Comparison of ENCODE assay signal across 8 cellular contexts in genomic region chr1:89633745-89634625, GRCh38. TPM values are rescaled to one million over a fixed set of nuclear protein-coding genes. Genes with fewer than 3 reads are reported as not detected.
A peak's percentile ranks its signal among the peaks of the same experiment; 100 is the strongest.
DNase-seq lines count a peak whose midpoint lies in the region; ATAC-seq, FAIRE-seq and TF ChIP-seq lines count a peak whose summit lies in the region.

No MANE protein-coding gene starts in this region.

- TF ChIP-seq EP300 in HepG2 (IDR thresholded peaks at IDR 0.05; ENCODE audit: low read depth in 2 of 2, low read length in 2 of 2) (no peak), HepG2 (CRISPR knock-in tag; IDR thresholded peaks at IDR 0.05; ENCODE audit: borderline replicate concordance) (no peak)

- no peak overlapping the region for H3K9ac ChIP-seq in HepG2 (ENCODE audit: insufficient read depth, low read depth, low read length)

- TF ChIP-seq CTCF in HEK293 (tag by site-specific recombination; IDR thresholded peaks at IDR 0.05) = no peak
- no peak for TF ChIP-seq CTCF in Peyer's patch (IDR thresholded peaks at IDR 0.05)
- no peak for TF ChIP-seq CTCF in HepG2 (CRISPR knock-in tag; IDR thresholded peaks at IDR 0.05)

- H3K4me3 ChIP-seq in HEK293 (ENCODE audit: low read depth, low read length) = peak overlapping the region; percentile 91
- H3K4me3 ChIP-seq in Peyer's patch = peak overlapping the region; percentile 83 to 94 (median 91)
- peak overlapping the region; percentile 61 to 86 (median 61); a peak in 5 of 6 replicates for H3K4me3 ChIP-seq in HepG2 (replicated peaks in 1 of 3; ENCODE audit: insufficient read depth in 1 of 3, low read depth in 2 of 3, low read length in 3 of 3)

- in situ Hi-C loops in HepG2 (cut with HindIII; ENCODE audit: extremely low pct_ligation_motif_present, low pct_unique_long_range_greater_than_20kb) = no loop called here

- H3K36me3 ChIP-seq in HEK293 (ENCODE audit: control insufficient read depth in 2 of 2, insufficient read depth in 1 of 2, low read length in 2 of 2) (no peaks in the 10 kb centered on the region), Peyer's patch (no peaks in the 10 kb centered on the region), HepG2 (replicated peaks in 1 of 2; ENCODE audit: control insufficient read depth in 1 of 2, insufficient read depth in 2 of 2, low read length in 2 of 2) (no peaks in the 10 kb centered on the region)

- H3K27me3 ChIP-seq in Peyer's patch = no peaks in the 10 kb centered on the region
- H3K27me3 ChIP-seq in HepG2 (ENCODE audit: control insufficient read depth in 1 of 2, insufficient read depth in 2 of 2, low read length in 2 of 2) = peaks cover 0 to 45% of the 10 kb centered on the region in 2 experiments; a peak in 4 of 5 replicates

- H3K4me1 ChIP-seq in HEK293 (ENCODE audit: control insufficient read depth, insufficient read depth, low read length) (peaks cover 6% of the 10 kb centered on the region), Peyer's patch (peaks cover 0 to 12% (median 4%) of the 10 kb centered on the region in 4 donors), HepG2 (ENCODE audit: insufficient read depth, low read length) (peaks cover 21% of the 10 kb centered on the region)

- H4K20me1 ChIP-seq in HepG2 (ENCODE audit: insufficient read depth, low read length) = no peaks in the 10 kb centered on the region

- no peak overlapping the region for H2AFZ ChIP-seq in HepG2 (ENCODE audit: low read length)

- peak; percentile 8 for ATAC-seq in HepG2
- no peak for ATAC-seq in HG02610 (IDR thresholded peaks at IDR 0.05; ENCODE audit: unreplicated experiment)

- TF ChIP-seq RAD21 in HepG2 (CRISPR knock-in tag; IDR thresholded peaks at IDR 0.05) = no peak

- CTCF ChIA-PET in HEK293 (lab: Yijun Ruan, JAX) = interaction anchor here (1.0 to 4.7 kb wide), 4 partner anchors 10 to 130 kb away, joined by 3 to 33 read pairs (median 12); no protein-coding TSS in a partner anchor
- CTCF ChIA-PET in HepG2 (lab: Yijun Ruan, JAX; ENCODE audit: low intra/inter-chr PET ratio, low total read pairs) = no interaction called here

- POLR2A ChIA-PET in HEK293 (lab: Yijun Ruan, JAX) (interaction anchor here (0.9 kb wide), 1 partner anchor 86 kb away, joined by 3 read pairs; no protein-coding TSS in a partner anchor), HepG2 (lab: Yijun Ruan, JAX) (no interaction called here)

- peak overlapping the region; percentile 98 for H3K4me2 ChIP-seq in HepG2 (ENCODE audit: low read depth, low read length)

- 17% methylated on average over 23 of the region's 33 CpGs for WGBS in HepG2 (ENCODE audit: low lambda C conversion rate)

- no peaks in the 10 kb centered on the region for H3K79me2 ChIP-seq in HepG2 (ENCODE audit: insufficient read depth, low read length)

- H3K27ac ChIP-seq in HEK293 (ENCODE audit: extremely low read depth, low read depth, low read length) (peak overlapping the region; percentile 78; the same call in 1 of the 2 replicates), Peyer's patch (peak overlapping the region; percentile 79 to 93 (median 87)), caudate nucleus (ENCODE audit: low read depth, low read length) (peak overlapping the region; percentile 94), HepG2 (ENCODE audit: extremely low read length, insufficient read depth, low read length) (no peak overlapping the region)

- intact Hi-C loops in HepG2 (cut with micrococcal nuclease; ENCODE audit: unreplicated experiment) = loop anchor here (1.0 kb wide), 1 partner anchor 128 kb away; no protein-coding TSS in a partner anchor

- H3K9me3 ChIP-seq in HEK293 (ENCODE audit: control insufficient read depth, insufficient read depth, low read depth, low read length) (no peaks in the 10 kb centered on the region), Peyer's patch (no peaks in the 10 kb centered on the region), HepG2 (ENCODE audit: low read length) (no peaks in the 10 kb centered on the region)

- no TSS peak for BruUV-seq in HepG2 (replicated peaks; lab: Mats Ljungman, UMichigan)

- DNase-seq in DMS53 (lab: John Stamatoyannopoulos, UW) = peak; percentile 67
- peak in 2 of 3 donors; percentile 31 to 40 for DNase-seq in Peyer's patch
- peak in 13 of 61 donors; percentile 3 to 54 (median 44) for DNase-seq in caudate nucleus (lab: John Stamatoyannopoulos, UW)
- no peak for DNase-seq in HepG2 (ENCODE audit: low spot score)
- DNase-seq in stimulated activated naive CD4-positive, alpha-beta T cell treated with Interleukin-2 at 50 U/mL for 16 hours (lab: John Stamatoyannopoulos, UW) = peak; percentile 31
- no peak for DNase-seq in NCI-H1436 (lab: John Stamatoyannopoulos, UW)

- TF ChIP-seq POLR2A in Peyer's patch (IDR thresholded peaks at IDR 0.05) (no peak), HepG2 (IDR thresholded peaks at IDR 0.05; ENCODE audit: insufficient read depth in 1 of 2, low read depth in 2 of 2, low read length in 2 of 2) (no peak)

- FAIRE-seq in HepG2 (lab: Jason Lieb, UNC) = peak; percentile 4

TF ChIP-seq in HEK293, 187 proteins besides CTCF, POLR2A, EP300 and RAD21 (continues in another document):
- peak; percentile 43 for TF ChIP-seq ZFHX2 (tag by site-specific recombination; conservative IDR thresholded peaks at IDR 0.05)
- 0 out of 2 replicates have a peak, but pooled peaks have one; percentile 5 for TF ChIP-seq ZNF561 (tag by site-specific recombination; IDR thresholded peaks at IDR 0.05; ENCODE audit: borderline replicate concordance)
- TF ChIP-seq PRDM1 (tag by site-specific recombination; IDR thresholded peaks at IDR 0.05) = peak; percentile 47
- 0 out of 2 replicates have a peak, but pooled peaks have one; percentile 27 for TF ChIP-seq ZNF366 (tag by site-specific recombination; conservative IDR thresholded peaks at IDR 0.05)
- no peak for TF ChIP-seq BCL11A (tag by site-specific recombination; IDR thresholded peaks at IDR 0.05; ENCODE audit: low read depth)
- TF ChIP-seq ZNF10 (tag by site-specific recombination; IDR thresholded peaks at IDR 0.05) = no peak
- no peak for TF ChIP-seq ZNF274 (IDR thresholded peaks at IDR 0.05; ENCODE audit: low read length)
- TF ChIP-seq ZNF274 (tag by site-specific recombination; IDR thresholded peaks at IDR 0.05; ENCODE audit: borderline replicate concordance) = no peak
- peak; percentile 88 for TF ChIP-seq ZBTB20 (tag by site-specific recombination; IDR thresholded peaks at IDR 0.05)
- no peak for TF ChIP-seq ZNF48 (tag by site-specific recombination; IDR thresholded peaks at IDR 0.05)
- no peak for TF ChIP-seq ZNF677 (tag by site-specific recombination; IDR thresholded peaks at IDR 0.05)
- 0 out of 2 replicates have a peak, but pooled peaks have one; percentile 4 for TF ChIP-seq ZXDB (tag by site-specific recombination; IDR thresholded peaks at IDR 0.05)
- no peak for TF ChIP-seq ZNF114 (tag by site-specific recombination; IDR thresholded peaks at IDR 0.05)
- TF ChIP-seq ZNF2 (tag by site-specific recombination; IDR thresholded peaks at IDR 0.05) = no peak

TF ChIP-seq in HepG2, 621 proteins besides CTCF, POLR2A, EP300 and RAD21 (continues in another document):
- TF ChIP-seq ZNF780A (CRISPR knock-in tag; IDR thresholded peaks at IDR 0.05) (no peak), REXO4 (CRISPR knock-in tag; IDR thresholded peaks at IDR 0.05; ENCODE audit: borderline replicate concordance) (no peak), BORCS8-MEF2B (CRISPR knock-in tag; IDR thresholded peaks at IDR 0.05) (no peak), POLR2G (IDR thresholded peaks at IDR 0.05; ENCODE audit: low read depth, low read length) (no peak), ZEB1 (IDR thresholded peaks at IDR 0.05; ENCODE audit: insufficient replicate concordance, low read depth) (no peak), MXD3 (CRISPR knock-in tag; IDR thresholded peaks at IDR 0.05) (no peak), JUND (CRISPR knock-in tag; IDR thresholded peaks at IDR 0.05) (no peak), KAT8 (CRISPR knock-in tag; IDR thresholded peaks at IDR 0.05) (no peak), BHLHE40 (IDR thresholded peaks at IDR 0.05; ENCODE audit: low read length) (no peak), ZNF790 (CRISPR knock-in tag; IDR thresholded peaks at IDR 0.05; ENCODE audit: borderline replicate concordance) (no peak)

RNA-seq across cellular contexts. Expression of gene LRRC8C, which starts 1.1 kb away (rescaled TPM):
- 1 to 10 TPM; 2.5 to 9.9 (median 4.0) TPM for total RNA-seq in Peyer's patch
- total RNA-seq in HepG2 (2016; rRNA removed; fragmentation: Illumina TruSeq; extraction: Trizol) = 0.22 TPM in 2 replicates
- total RNA-seq in HepG2 (2016; cell fraction: cytosol; rRNA removed; fragmentation: Illumina TruSeq; extraction: Trizol; ENCODE audit: low read depth) = under 0.01 and 0.10 TPM in 2 replicates
- 0.22 and 0.24 TPM in 2 replicates for total RNA-seq in HepG2 (2016; cell fraction: insoluble cytoplasmic fraction; rRNA removed; fragmentation: Illumina TruSeq; extraction: Trizol)
- 0.12 and 0.14 TPM in 2 replicates for total RNA-seq in HepG2 (2016; cell fraction: membrane; rRNA removed; fragmentation: Illumina TruSeq; extraction: Trizol)
- 0.25 and 0.47 TPM in 2 replicates for total RNA-seq in HepG2 (2016; cell fraction: nucleus; rRNA removed; fragmentation: Illumina TruSeq; extraction: Trizol)
- 0.25 and 0.32 TPM in 2 replicates for polyA plus RNA-seq in HepG2 (2011; rRNA removed)
- 0.13 and 0.22 TPM in 2 replicates for polyA plus RNA-seq in HepG2 (2011; cell fraction: cytosol; rRNA removed)
- polyA plus RNA-seq in HepG2 (2011; cell fraction: nucleus; rRNA removed) = 0.21 and 0.26 TPM in 2 replicates
- 0.19 and 0.28 TPM in 2 replicates for polyA plus RNA-seq in HepG2 (2012)
- polyA plus RNA-seq in HepG2 (2016; cell fraction: cytosol; fragmentation: Illumina TruSeq; extraction: Trizol; ENCODE audit: low read depth) = 0.01 and 0.02 TPM in 2 replicates
- polyA plus RNA-seq in HepG2 (2016; cell fraction: insoluble cytoplasmic fraction; fragmentation: Illumina TruSeq; extraction: Trizol; ENCODE audit: low read depth) = 0.21 and 0.28 TPM in 2 replicates
- 0.03 TPM in 2 replicates for polyA plus RNA-seq in HepG2 (2016; cell fraction: membrane; fragmentation: Illumina TruSeq; extraction: Trizol; ENCODE audit: low read depth)
- polyA plus RNA-seq in HepG2 (2016; cell fraction: nucleus; fragmentation: Illumina TruSeq; extraction: Trizol; ENCODE audit: insufficient read depth, low read depth) = 0.31 and 0.49 TPM in 2 replicates
- 0.36 and 3.1 TPM in 2 replicates for polyA minus RNA-seq in HepG2 (2011; rRNA and poly(A)+ RNA removed; ENCODE audit: low replicate concordance)
- polyA minus RNA-seq in HepG2 (2011; cell fraction: cytosol; rRNA and poly(A)+ RNA removed) = 0.10 and 0.18 TPM in 2 replicates
- 0.64 and 0.99 TPM in 2 replicates for polyA minus RNA-seq in HepG2 (2011; cell fraction: nucleus; rRNA and poly(A)+ RNA removed)

Comparison
In these comparisons a context has a peak if more than half of its experiments do, and no peak if none do; other contexts are left out.
1. DNase-seq: peak in DMS53 (single experiment), Peyer's patch (2 of 3) and stimulated activated naive CD4-positive, alpha-beta T cell treated with Interleukin-2 at 50 U/mL for 16 hours (single experiment); none in HepG2 (single experiment) and NCI-H1436 (single experiment).
2. Peak in every context shown above with its lines, with median percentiles within 50 percentile points of each other: H3K4me3 ChIP-seq.